Comparison of ENCODE assay signal across 17 cellular contexts in the genomic region with DNA sequence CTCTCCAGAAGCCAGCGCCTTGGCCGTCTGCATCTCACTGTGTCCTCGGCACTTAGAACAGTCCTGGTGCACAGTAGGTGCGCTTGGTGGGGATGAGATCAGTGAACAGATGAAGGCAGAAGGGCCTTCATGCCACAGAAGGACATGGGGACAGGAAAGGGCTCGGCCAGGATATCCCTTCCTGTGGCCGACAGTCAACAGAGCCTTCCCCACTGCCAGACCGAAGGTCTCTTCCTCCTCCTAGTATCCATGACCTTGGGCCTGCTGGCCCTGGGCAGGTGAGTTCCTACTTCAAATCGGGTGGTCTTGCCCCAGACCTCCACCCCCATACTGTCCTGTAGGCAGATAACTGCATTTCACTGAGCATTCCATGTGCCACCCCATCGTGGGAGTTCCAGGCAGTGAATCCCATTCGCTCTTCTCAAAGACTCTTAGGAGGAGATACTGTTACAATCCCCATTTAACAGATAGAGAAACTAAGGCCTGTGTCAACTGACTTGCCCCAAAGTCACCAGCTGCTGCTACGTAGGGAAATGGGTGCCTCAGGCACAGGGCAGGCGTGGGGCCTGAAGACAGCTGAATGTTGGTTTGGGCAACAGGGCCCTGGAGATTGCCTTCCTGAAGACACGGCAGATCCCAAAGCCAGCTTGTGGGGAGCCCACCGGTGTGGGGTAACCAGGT.
"Had no signal": no experiment of that assay in that cellular context is flagged by ENCODE, and none has a peak within 500 bp of the region (broad histone marks: within the 10 kb centered on the region; RNA-seq: fewer than 3 reads in every experiment).

No MANE protein-coding gene starts in this region.

- H3K4me3 Mint-ChIP-seq: activated CD4-positive, alpha-beta memory T cell treated with anti-CD3 and anti-CD28 coated beads, Interleukin-2, amount 10 ng/mL, durations not matched to agents 7 days and 5 days; activated CD4-positive, alpha-beta T cell treated with anti-CD3 and anti-CD28 coated beads for 36 hours; effector memory CD8-positive, alpha-beta T cell; natural killer cell treated with Interleukin-12 subunit alpha and Interleukin-12 subunit beta and Interleukin-15 and Interleukin-18, amount 100 ng/mL, for 72 hours; T-helper 1 cell treated with Interleukin-12 subunit alpha and Interleukin-12 subunit beta and Interleukin-4 antibody, amounts not matched to agents 30 μg/mL and 1 μg/mL, for 36 hours had no signal

- H3K4me3 ChIP-seq: body of pancreas, hepatocyte, ovary had no signal

- ATAC-seq: activated CD4-positive, alpha-beta T cell treated with anti-CD3 and anti-CD28 coated beads for 36 hours; activated naive CD4-positive, alpha-beta T cell treated with anti-CD3 and anti-CD28 coated beads, Interleukin-2, amount 50 U/mL, for 72 hours; body of pancreas; effector memory CD8-positive, alpha-beta T cell; left ventricle myocardium superior; natural killer cell treated with Interleukin-12 subunit alpha and Interleukin-12 subunit beta and Interleukin-15 and Interleukin-18, amount 100 ng/mL, for 72 hours; sciatic nerve had no signal

- H3K9me3 ChIP-seq: body of pancreas, ovary had no signal

- H3K36me3 ChIP-seq: ovary, WERI-Rb-1 had no signal

- DNase-seq: activated CD4-positive, alpha-beta memory T cell treated with anti-CD3 and anti-CD28 coated beads, Interleukin-2, amount 10 ng/mL, durations not matched to agents 7 days and 5 days; activated CD4-positive, alpha-beta T cell treated with anti-CD3 and anti-CD28 coated beads for 36 hours; activated effector memory CD4-positive, alpha-beta T cell treated with anti-CD3 and anti-CD28 coated beads, Interleukin-2, amount 50 U/mL, for 16 hours; activated T-cell treated with anti-CD3 and anti-CD28 coated beads, Interleukin-2, amount 50 U/mL, for 48 hours; body of pancreas; dermis blood vessel endothelial cell; effector memory CD8-positive, alpha-beta T cell; left ventricle myocardium superior; mesendoderm; ovary; stimulated activated CD4-positive, alpha-beta T cell treated with anti-CD3 and anti-CD28 coated beads, Interleukin-1b, Interleukin-23, amount 100 ng/mL, for 48 hours; WERI-Rb-1 had no signal

- H3K9me3 Mint-ChIP-seq: activated CD4-positive, alpha-beta memory T cell treated with anti-CD3 and anti-CD28 coated beads, Interleukin-2, amount 10 ng/mL, durations not matched to agents 7 days and 5 days; activated naive CD4-positive, alpha-beta T cell treated with anti-CD3 and anti-CD28 coated beads, Interleukin-2, amount 50 U/mL, for 72 hours; effector memory CD8-positive, alpha-beta T cell; natural killer cell treated with Interleukin-12 subunit alpha and Interleukin-12 subunit beta and Interleukin-15 and Interleukin-18, amount 100 ng/mL, for 72 hours; T-helper 1 cell treated with Interleukin-12 subunit alpha and Interleukin-12 subunit beta and Interleukin-4 antibody, amounts not matched to agents 30 μg/mL and 1 μg/mL, for 36 hours had no signal

- H3K36me3 Mint-ChIP-seq: activated naive CD4-positive, alpha-beta T cell treated with anti-CD3 and anti-CD28 coated beads, Interleukin-2, amount 50 U/mL, for 72 hours; natural killer cell treated with Interleukin-12 subunit alpha and Interleukin-12 subunit beta and Interleukin-15 and Interleukin-18, amount 100 ng/mL, for 72 hours had no signal

- H3K27ac Mint-ChIP-seq: activated CD4-positive, alpha-beta memory T cell treated with anti-CD3 and anti-CD28 coated beads, Interleukin-2, amount 10 ng/mL, durations not matched to agents 7 days and 5 days; activated CD4-positive, alpha-beta T cell treated with anti-CD3 and anti-CD28 coated beads for 36 hours; activated naive CD4-positive, alpha-beta T cell treated with anti-CD3 and anti-CD28 coated beads, Interleukin-2, amount 50 U/mL, for 72 hours; effector memory CD8-positive, alpha-beta T cell; natural killer cell treated with Interleukin-12 subunit alpha and Interleukin-12 subunit beta and Interleukin-15 and Interleukin-18, amount 100 ng/mL, for 72 hours; T-helper 1 cell treated with Interleukin-12 subunit alpha and Interleukin-12 subunit beta and Interleukin-4 antibody, amounts not matched to agents 30 μg/mL and 1 μg/mL, for 36 hours had no signal

- H2AFZ ChIP-seq: hepatocyte had no signal

- H3K27ac ChIP-seq: body of pancreas, hepatocyte, ovary had no signal

- H3K27me3 ChIP-seq: hepatocyte, ovary had no signal
